21 cellular contexts compared by ENCODE assay signal in the genomic region with DNA sequence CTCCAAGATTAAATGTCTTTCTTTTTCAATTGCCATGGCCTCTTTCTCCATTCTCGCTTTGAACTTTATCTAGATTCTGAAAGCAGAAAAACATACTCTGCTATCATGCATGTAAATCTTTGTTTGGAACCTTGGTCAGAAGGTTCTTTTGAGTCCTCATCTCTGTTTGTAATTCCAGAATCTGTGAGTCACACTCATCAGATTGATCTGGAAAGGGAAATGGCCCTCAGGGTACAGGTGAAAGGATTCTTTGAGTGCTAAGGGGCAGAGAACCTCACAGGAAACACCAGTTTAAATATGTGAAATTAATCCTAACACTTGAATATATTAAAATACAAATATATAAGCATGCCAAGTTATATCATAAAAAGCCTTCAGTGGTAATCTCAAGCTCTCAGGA.
DNase-seq lines count a peak whose midpoint lies in the region; ATAC-seq and TF ChIP-seq lines count a peak whose summit lies in the region.
"Had no signal": no experiment of that assay in that cellular context is flagged by ENCODE, and none has a peak within 500 bp of the region (broad histone marks: within the 10 kb centered on the region; RNA-seq: fewer than 3 reads in every experiment).

No MANE protein-coding gene starts in this region.

- H3K4me1 Mint-ChIP-seq in stimulated activated memory B cell treated with anti-CD40 and anti-IgM and Interleukin-4, amounts not matched to agents 10 μg/mL and 1 μg/mL and 100 μg/mL, for 72 hours = no peaks in the 10 kb centered on the region
- H3K4me1 Mint-ChIP-seq: B cell had no signal

- no peak overlapping the region for H3K4me3 Mint-ChIP-seq in stimulated activated memory B cell treated with anti-CD40 and anti-IgM and Interleukin-4, amounts not matched to agents 10 μg/mL and 1 μg/mL and 100 μg/mL, for 72 hours
- H3K4me3 Mint-ChIP-seq: B cell; CD8-positive, alpha-beta T cell had no signal

- H2BK120ac ChIP-seq in trophoblast cell (ENCODE audit: insufficient read depth, low read length, poor library complexity) = no peak overlapping the region

- H3K4me3 ChIP-seq in fibroblast of villous mesenchyme (ENCODE audit: low read depth, low read length) (no peak overlapping the region), trophoblast cell (ENCODE audit: low read depth, low read length) (no peak overlapping the region)
- H3K4me3 ChIP-seq: SJCRH30 had no signal

- H3K27me3 Mint-ChIP-seq in stimulated activated memory B cell treated with anti-CD40 and anti-IgM and Interleukin-4, amounts not matched to agents 10 μg/mL and 1 μg/mL and 100 μg/mL, for 72 hours = no peaks in the 10 kb centered on the region
- H3K27me3 Mint-ChIP-seq: B cell had no signal

- peaks cover 2% of the 10 kb centered on the region for H3K79me2 ChIP-seq in trophoblast cell (ENCODE audit: control insufficient read depth, insufficient read depth, low read length, poor library complexity)

- H3K36me3 Mint-ChIP-seq in stimulated activated memory B cell treated with anti-CD40 and anti-IgM and Interleukin-4, amounts not matched to agents 10 μg/mL and 1 μg/mL and 100 μg/mL, for 72 hours = no peaks in the 10 kb centered on the region
- H3K36me3 Mint-ChIP-seq: CD8-positive, alpha-beta T cell had no signal

- no peak for ATAC-seq in stimulated activated memory B cell treated with anti-CD40 and anti-IgM and Interleukin-4, amounts not matched to agents 10 μg/mL and 1 μg/mL and 100 μg/mL, for 72 hours
- ATAC-seq: CD8-positive, alpha-beta T cell; Right ventricle myocardium inferior had no signal

- no peak overlapping the region for H2BK5ac ChIP-seq in trophoblast cell (ENCODE audit: low read depth, low read length, poor library complexity)

- H3K14ac ChIP-seq in trophoblast cell (ENCODE audit: low read length) = no peak overlapping the region

- H3K4ac ChIP-seq in trophoblast cell (ENCODE audit: low read depth, low read length) = no peak overlapping the region

- no CpG with 5 or more reads among the region's 1 CpG for WGBS in trophoblast cell (ENCODE audit: extremely low coverage, insufficient coverage, insufficient read length)

- H3K36me3 ChIP-seq in trophoblast cell (ENCODE audit: control insufficient read depth in 1 of 2, insufficient read depth in 2 of 2, low read length in 2 of 2) = peaks cover 0 to 2% of the 10 kb centered on the region in 2 experiments
- H3K36me3 ChIP-seq: SJCRH30 had no signal

- H3K27ac ChIP-seq in RWPE1 = no peak overlapping the region
- H3K27ac ChIP-seq in trophoblast cell (ENCODE audit: low read depth, low read length) = peak overlapping the region; percentile 87
- H3K27ac ChIP-seq: C4-2B, SJCRH30 had no signal

- no peak overlapping the region for H2AFZ ChIP-seq in trophoblast cell (ENCODE audit: insufficient read depth, low read length, poor library complexity)

- H4K91ac ChIP-seq in trophoblast cell (ENCODE audit: low read depth, low read length) = no peak overlapping the region

- POLR2A ChIA-PET in RWPE1 (lab: Yijun Ruan, JAX; ENCODE audit: low non-redundant PET) = no interaction called here

- no peak overlapping the region for H3K9ac ChIP-seq in trophoblast cell (ENCODE audit: low read length)

- in situ Hi-C loops in ACHN (cut with HindIII; ENCODE audit: low pct_ligation_motif_present, low pct_unique_long_range_greater_than_20kb, low sequenced_read_pairs) = no loop called here

- H3K9me3 Mint-ChIP-seq in stimulated activated memory B cell treated with anti-CD40 and anti-IgM and Interleukin-4, amounts not matched to agents 10 μg/mL and 1 μg/mL and 100 μg/mL, for 72 hours = peaks cover 12% of the 10 kb centered on the region

- no peak overlapping the region for H3K27ac Mint-ChIP-seq in stimulated activated memory B cell treated with anti-CD40 and anti-IgM and Interleukin-4, amounts not matched to agents 10 μg/mL and 1 μg/mL and 100 μg/mL, for 72 hours
- H3K27ac Mint-ChIP-seq: B cell; CD8-positive, alpha-beta T cell had no signal

- H3K4me2 ChIP-seq in trophoblast cell (ENCODE audit: low read length) = no peak overlapping the region

- H3K27me3 ChIP-seq in trophoblast cell (ENCODE audit: insufficient read depth, low read length) = no peaks in the 10 kb centered on the region
- H3K27me3 ChIP-seq: SJCRH30 had no signal

- H4K8ac ChIP-seq in trophoblast cell (ENCODE audit: low read depth, low read length) = no peak overlapping the region

- H3K9me3 ChIP-seq in trophoblast cell (ENCODE audit: insufficient read depth, low read depth, low read length) = peaks cover 3% of the 10 kb centered on the region
- H3K9me3 ChIP-seq: SJCRH30 had no signal

- DNase-seq in EL = peak; percentile 16
- peak; percentile 6 for DNase-seq in RWPE1 (ENCODE audit: low spot score)
- peak; percentile 3 for DNase-seq in fibroblast of villous mesenchyme (ENCODE audit: low read depth)
- peak; percentile 78 to 96 for DNase-seq in trophoblast cell
- DNase-seq in NCI-H2081 (lab: John Stamatoyannopoulos, UW) = no peak
- DNase-seq in ACHN = no peak
- DNase-seq: Calu3; CD8-positive, alpha-beta T cell; H7; Karpas-422; NCI-H1092 treated with DMSO at 0.1 percent for 48 hours; NCI-H1436; NCI-H187; NCI-H2171 treated with DMSO at 0.1 percent for 48 hours; NCI-H345; NCI-H510A treated with DMSO at 0.1 percent for 48 hours; SJCRH30 had no signal

- CTCF ChIA-PET in RWPE1 (lab: Yijun Ruan, JAX) = no interaction called here

- H3K79me1 ChIP-seq in trophoblast cell (ENCODE audit: low read length) = peaks cover 12% of the 10 kb centered on the region

- H4K12ac ChIP-seq in trophoblast cell (ENCODE audit: low read depth, low read length) = no peak overlapping the region

- TF ChIP-seq CTCF in RWPE1 (conservative IDR thresholded peaks at IDR 0.05; ENCODE audit: low read depth) (no peak), fibroblast of villous mesenchyme (IDR thresholded peaks at IDR 0.05; ENCODE audit: insufficient read depth, low read depth, low read length) (no peak)

- no peak overlapping the region for H3K18ac ChIP-seq in trophoblast cell (ENCODE audit: low read length)

- H3K23ac ChIP-seq in trophoblast cell (ENCODE audit: low read length) = no peak overlapping the region

- no peak overlapping the region for H2AK5ac ChIP-seq in trophoblast cell (ENCODE audit: low read length)

- H3K4me1 ChIP-seq in trophoblast cell (ENCODE audit: control insufficient read depth in 1 of 2, insufficient read depth in 2 of 2, low read length in 2 of 2) = peaks cover 7 to 8% of the 10 kb centered on the region in 2 experiments
- H3K4me1 ChIP-seq: SJCRH30 had no signal

- no peak overlapping the region for H2BK12ac ChIP-seq in trophoblast cell (ENCODE audit: low read length)

Comparison
In these comparisons a context has a peak if more than half of its experiments do, and no peak if none do; other contexts are left out.
1. DNase-seq: peak in EL (single experiment), RWPE1 (single experiment), fibroblast of villous mesenchyme (single experiment) and trophoblast cell (2 of 2); none in NCI-H2081 (0 of 2) and ACHN (single experiment).